In the genomic region with DNA sequence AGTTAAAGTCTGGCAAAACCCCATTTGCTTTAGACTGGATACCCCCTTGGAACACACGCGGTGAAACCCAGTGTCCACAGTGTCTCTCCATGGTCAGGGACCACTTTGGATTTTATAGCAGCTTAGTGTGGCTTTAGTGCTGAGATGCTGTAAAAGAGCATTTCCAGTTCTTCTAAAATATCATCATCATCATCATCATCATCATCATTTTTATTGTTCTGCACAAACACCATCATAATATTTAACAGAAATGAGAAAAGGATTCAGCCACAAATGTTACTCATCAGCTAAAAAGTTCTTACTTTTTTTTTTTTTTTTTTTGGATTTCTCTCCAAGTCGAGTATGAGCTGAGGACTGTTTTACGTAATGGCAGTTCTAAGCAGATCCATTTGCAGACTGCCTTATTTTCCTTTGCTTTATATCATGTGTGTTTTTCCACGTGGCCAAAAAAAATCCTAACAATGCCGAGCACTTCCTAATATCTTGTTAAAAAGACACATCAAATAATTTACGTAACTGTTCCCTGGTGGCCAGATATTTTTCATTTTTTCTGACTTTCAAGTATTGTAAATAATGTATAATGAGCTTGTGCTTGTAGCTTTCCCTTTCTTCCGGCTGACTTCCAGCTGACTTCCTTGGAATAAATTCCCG, we compare ENCODE assay signal across 16 cellular contexts.
A peak's percentile ranks its signal among the peaks of the same experiment; 100 is the strongest.
DNase-seq lines count a peak whose midpoint lies in the region; ATAC-seq, FAIRE-seq and TF ChIP-seq lines count a peak whose summit lies in the region.
"Had no signal": no experiment of that assay in that cellular context is flagged by ENCODE, and none has a peak within 500 bp of the region (broad histone marks: within the 10 kb centered on the region; RNA-seq: fewer than 3 reads in every experiment).

No MANE protein-coding gene starts in this region.

- peaks cover 8% of the 10 kb centered on the region for H3K4me1 Mint-ChIP-seq in Calu3 (ENCODE audit: low read depth, unreplicated experiment)
- H3K4me1 Mint-ChIP-seq: endodermal cell had no signal

- peaks cover under 1 to 3% of the 10 kb centered on the region in 2 experiments for H3K36me3 ChIP-seq in endothelial cell of umbilical vein (ENCODE audit: control insufficient read depth in 2 of 2, extremely low read depth in 1 of 2, insufficient read depth in 2 of 2, low read length in 2 of 2)
- no peaks in the 10 kb centered on the region for H3K36me3 ChIP-seq in mucosa of descending colon (ENCODE audit: low read depth)
- no peaks in the 10 kb centered on the region for H3K36me3 ChIP-seq in MG63
- H3K36me3 ChIP-seq: BE2C, right lobe of liver had no signal

- no peaks in the 10 kb centered on the region for H3K79me2 ChIP-seq in endothelial cell of umbilical vein (ENCODE audit: control insufficient read depth, insufficient read depth, low read length)

- H3K4me3 ChIP-seq in A549 (no peak overlapping the region), LNCaP clone FGC (ENCODE audit: low read depth, low read length) (peak overlapping the region; percentile 9; the same call in 1 of the 2 replicates), endothelial cell of umbilical vein (replicated peaks in 1 of 3; ENCODE audit: insufficient read depth in 1 of 3, low read depth in 1 of 3, low read length in 3 of 3) (peak overlapping the region in 1 of 3 experiments; percentile 36), mucosa of descending colon (no peak overlapping the region), MG63 (no peak overlapping the region)
- H3K4me3 ChIP-seq: Peyer's patch, right lobe of liver had no signal

- H3K27me3 ChIP-seq in endothelial cell of umbilical vein (ENCODE audit: control insufficient read depth in 2 of 2, insufficient read depth in 2 of 2, low read length in 2 of 2) (no peaks in the 10 kb centered on the region), MG63 (no peaks in the 10 kb centered on the region)
- H3K27me3 ChIP-seq: BE2C, Peyer's patch, right lobe of liver had no signal

- no peaks in the 10 kb centered on the region for H3K27me3 Mint-ChIP-seq in Calu3 (ENCODE audit: unreplicated experiment)
- H3K27me3 Mint-ChIP-seq: type B pancreatic cell had no signal

- CTCF ChIA-PET in A549 (lab: Yijun Ruan, JAX) (interaction anchor here (0.6 to 2.6 kb wide), 7 partner anchors 19 to 126 kb away, joined by 3 to 8 read pairs (median 3); no protein-coding TSS in a partner anchor), endothelial cell of umbilical vein (lab: Charles Lee) (interaction anchor here (0.8 to 2.1 kb wide), 20 partner anchors 8 to 126 kb away, joined by 3 to 14 read pairs (median 5); no protein-coding TSS in a partner anchor), Calu3 (lab: Charles Lee) (interaction anchor here (0.6 to 1.0 kb wide), 3 partner anchors 11 to 94 kb away, joined by 3 to 7 read pairs (median 4); no protein-coding TSS in a partner anchor)

- H3K27ac Mint-ChIP-seq in Calu3 (ENCODE audit: unreplicated experiment): no peak overlapping the region
- H3K27ac Mint-ChIP-seq: endodermal cell had no signal

- DNase-seq in A549 (ENCODE audit: low read depth in 1 of 2, low spot score in 1 of 2): peak in 1 of 2 experiments; percentile 46
- DNase-seq in LNCaP clone FGC (ENCODE audit: low read depth): peak; percentile 48
- DNase-seq in endothelial cell of umbilical vein (ENCODE audit: low read depth, low spot score): peak; percentile 86
- DNase-seq in mucosa of descending colon: no peak
- DNase-seq in activated T-cell treated with anti-CD3 and anti-CD28 coated beads for 4 hours: no peak
- no peak for DNase-seq in Calu3
- no peak for DNase-seq in MG63
- DNase-seq: activated CD8-positive, alpha-beta memory T cell treated with anti-CD3 and anti-CD28 coated beads, Interleukin-2, amount 50 U/mL, for 4 hours; BE2C; endodermal cell; NCI-H446; Peyer's patch; right lobe of liver had no signal

- peak overlapping the region; percentile 51 for H3K9ac ChIP-seq in endothelial cell of umbilical vein (replicated peaks; ENCODE audit: extremely low read depth, insufficient read depth, low read length)

- no peaks in the 10 kb centered on the region for H3K9me3 Mint-ChIP-seq in Calu3 (ENCODE audit: low read depth, unreplicated experiment)
- H3K9me3 Mint-ChIP-seq: endodermal cell, type B pancreatic cell had no signal

- TF ChIP-seq POLR2A in A549 (IDR thresholded peaks at IDR 0.05; ENCODE audit: low read length) (no peak), endothelial cell of umbilical vein (IDR thresholded peaks at IDR 0.05; ENCODE audit: low read depth, low read length) (no peak)

- intact Hi-C loops in endothelial cell of umbilical vein (cut with micrococcal nuclease) (loop anchor here (1.0 to 10.0 kb wide), 4 partner anchors 11 to 1570 kb away; no protein-coding TSS in a partner anchor), mucosa of descending colon (cut with DNase I, micrococcal nuclease) (no loop called here), Calu3 (cut with micrococcal nuclease; ENCODE audit: unreplicated experiment) (no loop called here)

- peak overlapping the region; percentile 72 for H3K4me2 ChIP-seq in A549
- peak overlapping the region; percentile 83 for H3K4me2 ChIP-seq in endothelial cell of umbilical vein (ENCODE audit: insufficient read depth, low read length)

- dilution Hi-C loops in endothelial cell of umbilical vein (cut with MboI; ENCODE audit: extremely low pct_ligation_motif_present, low sequenced_read_pairs): no loop called here

- H3K27ac ChIP-seq in A549: peak overlapping the region; percentile 75 to 88
- H3K27ac ChIP-seq in endothelial cell of umbilical vein (ENCODE audit: insufficient read depth, low read depth, low read length): peak overlapping the region; percentile 66
- H3K27ac ChIP-seq: Peyer's patch had no signal

- H3K4me1 ChIP-seq in A549 (peaks cover 49% of the 10 kb centered on the region), endothelial cell of umbilical vein (ENCODE audit: control insufficient read depth, extremely low read depth, insufficient read depth, low read length) (peaks cover 46% of the 10 kb centered on the region), mucosa of descending colon (ENCODE audit: low read depth) (peaks cover 8% of the 10 kb centered on the region)
- H3K4me1 ChIP-seq: BE2C had no signal

- TF ChIP-seq RAD21 in A549 (conservative IDR thresholded peaks at IDR 0.05 in 1 of 2, IDR thresholded peaks at IDR 0.05 in 1 of 2): no peak

- FAIRE-seq in A549 (lab: Jason Lieb, UNC): no peak
- FAIRE-seq in endothelial cell of umbilical vein (lab: Jason Lieb, UNC): peak; percentile 21
- FAIRE-seq: G401.6 had no signal

- 0 out of 6 replicates have a peak, but pooled peaks of 1 of the 2 experiments have one; percentile 24 for ATAC-seq in A549
- ATAC-seq in mucosa of descending colon: peak; percentile 21
- ATAC-seq in HG03039 (IDR thresholded peaks at IDR 0.05; ENCODE audit: unreplicated experiment): no peak

- TF ChIP-seq CTCF in A549 (IDR thresholded peaks at IDR 0.05): no peak
- TF ChIP-seq CTCF in LNCaP clone FGC (IDR thresholded peaks at IDR 0.05; ENCODE audit: control insufficient read depth, extremely low read depth, insufficient read depth): no peak
- TF ChIP-seq CTCF in endothelial cell of umbilical vein (IDR thresholded peaks at IDR 0.05; ENCODE audit: extremely low read depth in 1 of 2, insufficient read depth in 1 of 2, low read depth in 1 of 2, low read length in 2 of 2): no peak
- TF ChIP-seq CTCF in mucosa of descending colon (IDR thresholded peaks at IDR 0.05): no peak
- no peak for TF ChIP-seq CTCF in Calu3 (IDR thresholded peaks at IDR 0.05; ENCODE audit: unreplicated experiment)

- H3K4me3 Mint-ChIP-seq in Calu3 (ENCODE audit: low read depth, unreplicated experiment): no peak overlapping the region
- H3K4me3 Mint-ChIP-seq: endodermal cell, type B pancreatic cell had no signal

- H3K36me3 Mint-ChIP-seq in Calu3 (ENCODE audit: insufficient read depth, unreplicated experiment): peaks cover 5% of the 10 kb centered on the region
- H3K36me3 Mint-ChIP-seq: type B pancreatic cell had no signal

- no peak overlapping the region for H2AFZ ChIP-seq in endothelial cell of umbilical vein (ENCODE audit: low read depth, low read length)

- H3K9me1 ChIP-seq in endothelial cell of umbilical vein (replicated peaks; ENCODE audit: control insufficient read depth, extremely low read depth, insufficient read depth, low read length): no peaks in the 10 kb centered on the region

- no peaks in the 10 kb centered on the region for H4K20me1 ChIP-seq in endothelial cell of umbilical vein (replicated peaks; ENCODE audit: control insufficient read depth, extremely low read depth, insufficient read depth, low read length)

- POLR2A ChIA-PET in A549 (lab: Yijun Ruan, JAX) (interaction anchor here (0.8 to 1.3 kb wide), 2 partner anchors 11 to 64 kb away, joined by 3 to 10 read pairs; no protein-coding TSS in a partner anchor), endothelial cell of umbilical vein (lab: Charles Lee) (interaction anchor here (0.6 to 1.0 kb wide), 5 partner anchors 11 to 87 kb away, joined by 3 to 4 read pairs (median 4); no protein-coding TSS in a partner anchor)

- H3K9me3 ChIP-seq in A549 (no peaks in the 10 kb centered on the region), endothelial cell of umbilical vein (replicated peaks; ENCODE audit: control insufficient read depth, insufficient read depth, low read length) (no peaks in the 10 kb centered on the region), mucosa of descending colon (no peaks in the 10 kb centered on the region), MG63 (no peaks in the 10 kb centered on the region)
- H3K9me3 ChIP-seq: BE2C, Peyer's patch, right lobe of liver had no signal

- TSS peak; percentile 82 for BruUV-seq in endothelial cell of umbilical vein (replicated peaks; lab: Mats Ljungman, UMichigan)
- no TSS peak for BruUV-seq in Calu3 (replicated peaks; lab: Mats Ljungman, UMichigan)

- WGBS in A549 (ENCODE audit: missing lambda C conversion rate): 28% methylated on average over 9 of the region's 9 CpGs

- 0 out of 5 replicates have a peak, but pooled peaks of 1 of the 2 experiments have one; percentile 36 for TF ChIP-seq EP300 in A549 (IDR thresholded peaks at IDR 0.05)

TF ChIP-seq in A549, 52 proteins besides CTCF, POLR2A, EP300 and RAD21 (continues in another document):
- TF ChIP-seq RFX5 (IDR thresholded peaks at IDR 0.05): no peak
- TF ChIP-seq RNF2 (IDR thresholded peaks at IDR 0.05; ENCODE audit: borderline replicate concordance, low read depth): no peak
- no peak for TF ChIP-seq NFE2L2 (conservative IDR thresholded peaks at IDR 0.05; ENCODE audit: low read length)
- TF ChIP-seq KDM5A (IDR thresholded peaks at IDR 0.05): no peak

TF ChIP-seq in endothelial cell of umbilical vein, 7 proteins besides CTCF, POLR2A, EP300 and RAD21:
- TF ChIP-seq, protein P1, sequence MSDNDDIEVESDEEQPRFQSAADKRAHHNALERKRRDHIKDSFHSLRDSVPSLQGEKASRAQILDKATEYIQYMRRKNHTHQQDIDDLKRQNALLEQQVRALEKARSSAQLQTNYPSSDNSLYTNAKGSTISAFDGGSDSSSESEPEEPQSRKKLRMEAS (IDR thresholded peaks at IDR 0.05; ENCODE audit: insufficient read depth, insufficient read length): peak; percentile 56
- no peak for TF ChIP-seq GATA2 (IDR thresholded peaks at IDR 0.05; ENCODE audit: insufficient read depth, insufficient read length, low read depth, low read length)
- no peak for TF ChIP-seq MYC (IDR thresholded peaks at IDR 0.05; ENCODE audit: low read depth, low read length)

Comparison
In these comparisons a context has a peak if more than half of its experiments do, and no peak if none do; other contexts are left out.
1. DNase-seq: peak in LNCaP clone FGC (single experiment) and endothelial cell of umbilical vein (single experiment); none in mucosa of descending colon (0 of 3), activated T-cell treated with anti-CD3 and anti-CD28 coated beads for 4 hours (single experiment), Calu3 (single experiment) and MG63 (single experiment).